In the genomic region with DNA sequence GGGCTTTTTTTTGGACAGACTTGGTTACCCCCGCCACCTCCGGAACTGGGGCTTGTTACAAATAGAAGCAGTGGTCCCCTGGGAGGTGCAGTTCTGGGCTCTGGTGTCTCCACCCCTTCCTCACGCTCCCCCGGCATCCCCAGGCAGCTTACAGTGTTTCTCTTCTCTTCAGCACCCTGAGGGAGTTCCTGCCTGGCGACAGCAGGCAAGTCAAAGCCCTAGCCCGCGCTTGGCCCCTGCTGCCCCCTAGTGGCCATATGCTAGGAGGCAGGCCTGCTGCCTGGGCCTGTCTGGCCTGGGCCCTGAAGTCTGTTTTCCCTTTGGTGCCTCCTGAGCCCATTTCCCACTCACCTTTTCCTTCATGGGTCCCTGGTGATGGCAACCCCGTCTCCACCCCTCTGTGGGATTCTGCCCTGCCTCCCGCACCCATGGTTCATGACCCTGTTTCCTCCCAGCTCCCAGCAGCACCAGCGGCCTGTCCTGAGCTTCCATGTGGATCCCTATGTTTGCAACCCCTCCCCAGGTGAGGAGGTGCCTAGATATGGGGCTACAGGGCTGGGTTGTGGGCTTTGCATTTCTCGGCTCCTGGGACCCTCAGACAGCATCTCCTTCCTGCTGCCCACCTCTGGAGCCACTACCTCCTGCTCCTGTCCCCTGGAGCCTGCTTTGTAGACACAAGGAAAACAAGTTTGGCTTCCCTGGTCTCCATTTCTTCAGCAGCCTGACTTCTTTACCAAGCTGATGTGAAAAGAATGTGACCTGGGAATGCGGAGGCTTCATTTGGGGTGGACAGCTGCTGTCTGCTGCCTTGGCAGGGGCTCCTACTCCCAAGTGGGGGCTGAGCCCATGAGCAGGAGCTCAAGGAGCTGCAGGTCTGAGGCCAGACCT, we compare ENCODE assay signal across 8 cellular contexts. TPM values are rescaled to one million over a fixed set of nuclear protein-coding genes. Genes with fewer than 3 reads are reported as not detected.
DNase-seq lines count a peak whose midpoint lies in the region; ATAC-seq and TF ChIP-seq lines count a peak whose summit lies in the region.

No MANE protein-coding gene starts in this region.

- intact Hi-C loops in Right ventricle myocardium superior (cut with DNase I), result loop anchor here (5.0 kb wide), 1 partner anchor 56 kb away; a partner anchor contains a TSS

- H3K4me3 Mint-ChIP-seq in type B pancreatic cell, result peak overlapping the region; percentile 87

- peak overlapping the region; percentile 84 for H3K27ac Mint-ChIP-seq in type B pancreatic cell

- H3K27me3 ChIP-seq in trophoblast cell (ENCODE audit: insufficient read depth, low read length), result peaks cover 16% of the 10 kb centered on the region

- ATAC-seq in HG02588 (IDR thresholded peaks at IDR 0.05; ENCODE audit: unreplicated experiment) (peak; percentile 58), Right ventricle myocardium superior (ENCODE audit: poor library complexity) (peak; percentile 82)

- H3K4me3 ChIP-seq in SK-N-MC (peak overlapping the region; percentile 74), trophoblast cell (ENCODE audit: low read depth, low read length) (no peak overlapping the region)

- no peaks in the 10 kb centered on the region for H3K79me2 ChIP-seq in trophoblast cell (ENCODE audit: control insufficient read depth, insufficient read depth, low read length, poor library complexity)

- H3K23ac ChIP-seq in trophoblast cell (ENCODE audit: low read length), result no peak overlapping the region

- WGBS in trophoblast cell (ENCODE audit: extremely low coverage, insufficient coverage, insufficient read length), result no CpG with 5 or more reads among the region's 12 CpGs

- H3K14ac ChIP-seq in trophoblast cell (ENCODE audit: low read length), result no peak overlapping the region

- H2AFZ ChIP-seq in trophoblast cell (ENCODE audit: insufficient read depth, low read length, poor library complexity), result no peak overlapping the region

- no peak overlapping the region for H2BK5ac ChIP-seq in trophoblast cell (ENCODE audit: low read depth, low read length, poor library complexity)

- H3K36me3 Mint-ChIP-seq in type B pancreatic cell, result peaks cover 7% of the 10 kb centered on the region

- peaks cover 4 to 14% of the 10 kb centered on the region in 2 experiments for H3K4me1 ChIP-seq in trophoblast cell (ENCODE audit: control insufficient read depth in 1 of 2, insufficient read depth in 2 of 2, low read length in 2 of 2)

- H2BK12ac ChIP-seq in trophoblast cell (ENCODE audit: low read length), result no peak overlapping the region

- H3K4me1 Mint-ChIP-seq in type B pancreatic cell (ENCODE audit: unreplicated experiment), result peaks cover 11% of the 10 kb centered on the region

- DNase-seq in GM10266 (ENCODE audit: extremely low spot score) (peak; percentile 95), NCI-H1048 (lab: John Stamatoyannopoulos, UW) (peak; percentile 67), SK-N-MC (ENCODE audit: low read depth, low spot score) (peak; percentile 82), Right ventricle myocardium superior (peak; percentile 94), trophoblast cell (peak; percentile 93 to 95), type B pancreatic cell (ENCODE audit: extremely low spot score, unreplicated experiment) (peak; percentile 96)
- peak; percentile 91 for DNase-seq in activated naive CD4-positive, alpha-beta T cell treated with anti-CD3 and anti-CD28 coated beads, Interleukin-2, amount 50 U/mL, for 16 hours

- no peak overlapping the region for H4K91ac ChIP-seq in trophoblast cell (ENCODE audit: low read depth, low read length)

- no peaks in the 10 kb centered on the region for H3K9me3 ChIP-seq in SK-N-MC (ENCODE audit: low read depth, low read length)
- H3K9me3 ChIP-seq in trophoblast cell (ENCODE audit: insufficient read depth, low read depth, low read length), result no peaks in the 10 kb centered on the region

- H3K36me3 ChIP-seq in SK-N-MC (ENCODE audit: insufficient read depth, low read length) (peaks cover 30% of the 10 kb centered on the region), trophoblast cell (ENCODE audit: control insufficient read depth in 1 of 2, insufficient read depth in 2 of 2, low read length in 2 of 2) (peaks cover 33 to 37% of the 10 kb centered on the region in 2 experiments)

- H3K9ac ChIP-seq in SK-N-MC (ENCODE audit: insufficient read length), result no peak overlapping the region
- H3K9ac ChIP-seq in trophoblast cell (ENCODE audit: low read length), result no peak overlapping the region

- no peak overlapping the region for H4K12ac ChIP-seq in trophoblast cell (ENCODE audit: low read depth, low read length)

- no peak overlapping the region for H3K4me2 ChIP-seq in trophoblast cell (ENCODE audit: low read length)

- no peaks in the 10 kb centered on the region for H3K9me3 Mint-ChIP-seq in type B pancreatic cell

- H3K27ac ChIP-seq in SK-N-MC (peak overlapping the region; percentile 73; the same call in 1 of the 2 replicates), trophoblast cell (ENCODE audit: low read depth, low read length) (no peak overlapping the region)

- H3K4ac ChIP-seq in trophoblast cell (ENCODE audit: low read depth, low read length), result no peak overlapping the region

- TF ChIP-seq CTCF in GM10266 (IDR thresholded peaks at IDR 0.05; ENCODE audit: control insufficient read depth, insufficient read depth, low read depth, missing control alignments) (peak; percentile 100), type B pancreatic cell (conservative IDR thresholded peaks at IDR 0.05) (peak; percentile 98)

- peaks cover 25% of the 10 kb centered on the region for H3K27me3 Mint-ChIP-seq in type B pancreatic cell

- no peak overlapping the region for H3K18ac ChIP-seq in trophoblast cell (ENCODE audit: low read length)

- H2BK120ac ChIP-seq in trophoblast cell (ENCODE audit: insufficient read depth, low read length, poor library complexity), result no peak overlapping the region

- H3K79me1 ChIP-seq in trophoblast cell (ENCODE audit: low read length), result peaks cover 2% of the 10 kb centered on the region

- H2AK5ac ChIP-seq in trophoblast cell (ENCODE audit: low read length), result no peak overlapping the region

- H4K8ac ChIP-seq in trophoblast cell (ENCODE audit: low read depth, low read length), result peak overlapping the region; percentile 8

RNA-seq across cellular contexts. Expression of a gene that starts 2.2 kb away (rescaled TPM):
- total RNA-seq in Right ventricle myocardium superior (4.2 TPM), type B pancreatic cell (ENCODE audit: low replicate concordance) (1.3 and 2.7 TPM in 2 replicates)
- polyA plus RNA-seq in trophoblast cell (2013), result 0.26 and 0.46 TPM in 2 replicates

RNA-seq across cellular contexts. Expression of a gene that starts 9.1 kb away (rescaled TPM):
- 94.9 TPM for total RNA-seq in Right ventricle myocardium superior
- polyA plus RNA-seq in trophoblast cell (2013), result 1,020 and 1,025 TPM in 2 replicates
- 551 and 606 TPM in 2 replicates for total RNA-seq in type B pancreatic cell (ENCODE audit: low replicate concordance)

RNA-seq across cellular contexts. Expression of a gene that starts 57.9 kb away (rescaled TPM):
- total RNA-seq in Right ventricle myocardium superior (86.3 TPM), type B pancreatic cell (ENCODE audit: low replicate concordance) (111 and 124 TPM in 2 replicates)
- 46.8 and 47.0 TPM in 2 replicates for polyA plus RNA-seq in trophoblast cell (2013)
